Comparison of ENCODE assay signal across 19 cellular contexts in the genomic region with DNA sequence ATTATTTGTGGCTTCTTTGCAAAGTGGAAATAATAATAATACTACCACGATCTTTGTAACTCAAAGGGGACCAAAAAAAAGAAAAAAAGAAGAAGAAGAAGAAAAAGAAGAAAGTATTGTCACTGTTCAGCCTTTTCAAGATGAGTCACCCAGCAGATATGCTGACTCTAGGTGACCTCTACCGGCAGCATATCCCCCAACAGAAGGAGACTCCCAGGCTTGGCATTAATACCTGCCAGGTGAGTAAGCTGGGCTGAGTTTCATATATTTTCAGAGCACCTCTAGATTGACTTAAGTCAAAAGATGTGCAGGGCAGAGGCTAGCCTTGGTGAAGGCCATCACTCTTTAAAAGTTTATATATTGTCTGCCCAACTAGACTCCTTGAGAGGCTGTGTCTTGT. TPM values are rescaled to one million over a fixed set of nuclear protein-coding genes. Genes with fewer than 3 reads are reported as not detected.
"Had no signal": no experiment of that assay in that cellular context is flagged by ENCODE, and none has a peak within 500 bp of the region (broad histone marks: within the 10 kb centered on the region; RNA-seq: fewer than 3 reads in every experiment).

No MANE protein-coding gene starts in this region.

- H3K4me1 Mint-ChIP-seq: activated naive CD8-positive, alpha-beta T cell treated with anti-CD3 and anti-CD28 coated beads, Interleukin-2, amount 50 U/mL, for 24 hours; activated T-helper 17 cell treated with anti-CD3 and anti-CD28 coated beads, Interleukin-2, amount 50 U/mL, for 72 hours; nephron progenitor cell; T-cell had no signal

- H3K36me3 Mint-ChIP-seq: T-cell had no signal

- H3K36me3 ChIP-seq: ascending aorta, esophagus squamous epithelium, suprapubic skin had no signal

- H3K27ac ChIP-seq: ascending aorta, esophagus squamous epithelium, skin epidermis, suprapubic skin had no signal

- H3K9me3 ChIP-seq: ascending aorta, esophagus squamous epithelium, suprapubic skin had no signal

- H3K9me3 Mint-ChIP-seq: activated naive CD8-positive, alpha-beta T cell treated with anti-CD3 and anti-CD28 coated beads, Interleukin-2, amount 50 U/mL, for 24 hours; activated T-helper 17 cell treated with anti-CD3 and anti-CD28 coated beads, Interleukin-2, amount 50 U/mL, for 72 hours; nephron progenitor cell had no signal

- H3K4me3 Mint-ChIP-seq: activated naive CD4-positive, alpha-beta T cell treated with anti-CD3 and anti-CD28 coated beads for 36 hours; activated naive CD8-positive, alpha-beta T cell treated with anti-CD3 and anti-CD28 coated beads, Interleukin-2, amount 50 U/mL, for 24 hours; activated T-helper 17 cell treated with anti-CD3 and anti-CD28 coated beads, Interleukin-2, amount 50 U/mL, for 72 hours; nephron progenitor cell; T-cell had no signal

- H3K4me1 ChIP-seq: ascending aorta, esophagus squamous epithelium, suprapubic skin had no signal

- ATAC-seq: activated naive CD8-positive, alpha-beta T cell treated with anti-CD3 and anti-CD28 coated beads, Interleukin-2, amount 50 U/mL, for 24 hours; activated T-helper 17 cell treated with anti-CD3 and anti-CD28 coated beads, Interleukin-2, amount 50 U/mL, for 72 hours; T-cell had no signal

- H3K4me3 ChIP-seq: ascending aorta, esophagus squamous epithelium, skin epidermis, suprapubic skin had no signal

- H3K27me3 ChIP-seq: ascending aorta had no signal

- H3K27ac Mint-ChIP-seq: activated naive CD4-positive, alpha-beta T cell treated with anti-CD3 and anti-CD28 coated beads for 36 hours; activated naive CD8-positive, alpha-beta T cell treated with anti-CD3 and anti-CD28 coated beads, Interleukin-2, amount 50 U/mL, for 24 hours; activated T-helper 17 cell treated with anti-CD3 and anti-CD28 coated beads, Interleukin-2, amount 50 U/mL, for 72 hours; nephron progenitor cell; T-cell had no signal

- DNase-seq: activated CD4-positive, alpha-beta T cell treated with anti-CD3 and anti-CD28 coated beads, Interleukin-2, amount 50 U/mL, for 48 hours; activated naive CD4-positive, alpha-beta T cell treated with anti-CD3 and anti-CD28 coated beads for 36 hours; activated naive CD8-positive, alpha-beta T cell treated with anti-CD3 and anti-CD28 coated beads, Interleukin-2, amount 50 U/mL, for 24 hours; esophagus squamous epithelium; hypothalamus; kidney glomerular epithelial cell; nephron progenitor cell; occipital lobe; stimulated activated CD4-positive, alpha-beta T cell treated with anti-CD3 and anti-CD28 coated beads, Interleukin-4, amount 100 ng/mL, for 24 hours; stimulated activated naive CD4-positive, alpha-beta T cell; T-cell; T1000 had no signal

RNA-seq across cellular contexts. Expression of a gene that starts 30.4 kb away (rescaled TPM):
- total RNA-seq: activated naive CD4-positive, alpha-beta T cell treated with anti-CD3 and anti-CD28 coated beads for 36 hours; activated T-helper 17 cell treated with anti-CD3 and anti-CD28 coated beads, Interleukin-2, amount 50 U/mL, for 72 hours; ascending aorta; esophagus squamous epithelium; fibroblast of villous mesenchyme; lower leg skin; posterior vena cava; suprapubic skin; T-cell had no signal
